ENCODE assay signal across 20 cellular contexts in the genomic region with DNA sequence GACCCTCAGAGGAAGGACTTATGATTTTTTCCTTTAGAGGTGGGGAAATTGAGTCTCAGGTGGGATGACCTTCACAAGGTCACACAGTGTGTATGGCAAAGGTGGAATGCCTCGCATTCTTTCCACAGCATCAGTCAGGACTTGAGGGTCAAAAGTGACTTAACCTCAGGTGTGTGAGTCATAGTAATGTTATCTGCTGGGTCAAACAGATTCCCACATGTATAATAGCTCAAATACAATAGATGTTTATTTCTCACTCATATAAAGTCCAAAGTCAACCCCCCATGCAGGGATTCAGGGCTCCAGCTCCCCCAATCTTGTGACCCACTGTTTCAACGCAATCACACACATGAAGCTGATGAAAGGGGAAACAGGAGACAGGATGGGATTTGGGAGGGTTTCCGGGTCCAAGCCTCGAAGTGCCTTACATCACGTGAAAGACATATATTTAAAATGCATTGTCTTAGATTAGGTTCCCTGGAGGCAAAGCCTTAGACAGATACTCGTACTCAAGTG. TPM values are rescaled to one million over a fixed set of nuclear protein-coding genes. Genes with fewer than 3 reads are reported as not detected.
"Had no signal": no experiment of that assay in that cellular context is flagged by ENCODE, and none has a peak within 500 bp of the region (broad histone marks: within the 10 kb centered on the region; RNA-seq: fewer than 3 reads in every experiment).

No MANE protein-coding gene starts in this region.

- FAIRE-seq: endometrium had no signal

- H3K9me3 ChIP-seq: body of pancreas, left lung, testis had no signal

- H3K4me3 ChIP-seq: body of pancreas, cardiac muscle cell, left lung, lung, spleen, testis had no signal

- DNase-seq: activated CD4-positive, alpha-beta T cell treated with anti-CD3 and anti-CD28 coated beads for 1 hour; activated CD4-positive, alpha-beta T cell treated with anti-CD3 and anti-CD28 coated beads, Interleukin-2, amount 50 U/mL, for 1 hour; activated CD8-positive, alpha-beta T cell treated with anti-CD3 and anti-CD28 coated beads, Interleukin-2, amount 10 ng/mL, durations not matched to agents 7 days and 5 days; activated gamma-delta T cell treated with Interleukin-2 at 50 U/mL for 16 hours; anterior cingulate cortex; body of pancreas; effector CD4-positive, alpha-beta T cell; left lung; naive thymus-derived CD4-positive, alpha-beta T cell; spleen; stimulated activated CD4-positive, alpha-beta T cell treated with anti-CD3 and anti-CD28 coated beads, Interleukin-4, amount 100 ng/mL, for 1 hour; stimulated activated naive CD4-positive, alpha-beta T cell; testis; WERI-Rb-1 had no signal

- H3K27ac ChIP-seq: body of pancreas, cardiac muscle cell, left lung, spleen, testis, WERI-Rb-1 had no signal

- H3K27me3 ChIP-seq: body of pancreas, testis had no signal

- H3K36me3 ChIP-seq: cardiac muscle cell, left lung, spleen, WERI-Rb-1 had no signal

- H3K4me1 ChIP-seq: left lung, spleen had no signal

- ATAC-seq: activated CD8-positive, alpha-beta T cell treated with anti-CD3 and anti-CD28 coated beads, Interleukin-2, amount 10 ng/mL, durations not matched to agents 7 days and 5 days; body of pancreas; left lung had no signal

RNA-seq across cellular contexts. Expression of gene C3orf20, which starts 57.4 kb away (rescaled TPM):
- total RNA-seq: body of pancreas, chondrocyte, renal cortical epithelial cell had no signal
- polyA plus RNA-seq: cardiac muscle cell, esophagus, spleen had no signal
